9 cellular contexts compared by ENCODE assay signal in genomic region chr11:22337571-22338464, GRCh38. TPM values are rescaled to one million over a fixed set of nuclear protein-coding genes. Genes with fewer than 3 reads are reported as not detected.
DNase-seq lines count a peak whose midpoint lies in the region; ATAC-seq, FAIRE-seq and TF ChIP-seq lines count a peak whose summit lies in the region.
"Had no signal": no experiment of that assay in that cellular context is flagged by ENCODE, and none has a peak within 500 bp of the region (broad histone marks: within the 10 kb centered on the region; RNA-seq: fewer than 3 reads in every experiment).

Gene SLC17A6, plus strand, starts transcription at chr11:22338381. Its CDS starts 153 bp downstream, at chr11:22338534.

- H3K9me3 ChIP-seq in right lobe of liver, result no peaks in the 10 kb centered on the region
- no peaks in the 10 kb centered on the region for H3K9me3 ChIP-seq in BE2C

- CTCF ChIA-PET in activated CD8-positive, alpha-beta T cell treated with anti-CD3 and anti-CD28 coated beads, Interleukin-2, amount 10 ng/mL, durations not matched to agents 7 days and 5 days (lab: Charles Lee), result no interaction called here

- peaks cover 4% of the 10 kb centered on the region for H3K9me3 Mint-ChIP-seq in activated CD8-positive, alpha-beta T cell treated with anti-CD3 and anti-CD28 coated beads, Interleukin-2, amount 10 ng/mL, durations not matched to agents 7 days and 5 days (ENCODE audit: insufficient read depth)

- H3K27me3 ChIP-seq in right lobe of liver, result peaks cover 0 to 32% of the 10 kb centered on the region in 2 donors
- H3K27me3 ChIP-seq in BE2C, result no peaks in the 10 kb centered on the region

- no peak for TF ChIP-seq POLR2A in right lobe of liver (IDR thresholded peaks at IDR 0.05)
- no peak for TF ChIP-seq POLR2A in GM12891 (IDR thresholded peaks at IDR 0.05; ENCODE audit: low read depth, low read length)

- no peak within 1 kb of the TSS for H3K4me3 Mint-ChIP-seq in activated CD8-positive, alpha-beta T cell treated with anti-CD3 and anti-CD28 coated beads, Interleukin-2, amount 10 ng/mL, durations not matched to agents 7 days and 5 days

- H3K27ac ChIP-seq in right lobe of liver, result no peak within 1 kb of the TSS

- H3K4me1 ChIP-seq in right lobe of liver (no peaks in the 10 kb centered on the region), BE2C (no peaks in the 10 kb centered on the region)

- H3K27me3 Mint-ChIP-seq in activated CD8-positive, alpha-beta T cell treated with anti-CD3 and anti-CD28 coated beads, Interleukin-2, amount 10 ng/mL, durations not matched to agents 7 days and 5 days (ENCODE audit: low read depth), result peaks cover 50% of the 10 kb centered on the region

- POLR2A ChIA-PET in activated CD8-positive, alpha-beta T cell treated with anti-CD3 and anti-CD28 coated beads, Interleukin-2, amount 10 ng/mL, durations not matched to agents 7 days and 5 days (lab: Charles Lee), result no interaction called here

- 6% methylated on average over 26 of the region's 26 CpGs for WGBS in right lobe of liver (ENCODE audit: insufficient coverage, low coverage, low lambda C conversion rate, missing lambda C conversion rate)

- intact Hi-C loops in right lobe of liver (cut with DNase I), result no loop called here

- H3K36me3 Mint-ChIP-seq in activated CD8-positive, alpha-beta T cell treated with anti-CD3 and anti-CD28 coated beads, Interleukin-2, amount 10 ng/mL, durations not matched to agents 7 days and 5 days (ENCODE audit: low read depth), result peaks cover 3% of the 10 kb centered on the region

- ATAC-seq in activated CD8-positive, alpha-beta T cell treated with anti-CD3 and anti-CD28 coated beads, Interleukin-2, amount 10 ng/mL, durations not matched to agents 7 days and 5 days, result no peak
- ATAC-seq in right lobe of liver, result peak in 3 of 4 donors; percentile 43 to 57 (median 54)

- no peaks in the 10 kb centered on the region for H3K36me3 ChIP-seq in right lobe of liver
- no peaks in the 10 kb centered on the region for H3K36me3 ChIP-seq in BE2C

- H3K4me3 ChIP-seq in right lobe of liver, result no peak within 1 kb of the TSS
- no peak within 1 kb of the TSS for H3K4me3 ChIP-seq in BE2C (ENCODE audit: low read depth, low read length)

- no peaks in the 10 kb centered on the region for H3K4me1 Mint-ChIP-seq in activated CD8-positive, alpha-beta T cell treated with anti-CD3 and anti-CD28 coated beads, Interleukin-2, amount 10 ng/mL, durations not matched to agents 7 days and 5 days (ENCODE audit: low read depth)

- DNase-seq in NCI-H1092 treated with DMSO at 0.1 percent for 48 hours (lab: John Stamatoyannopoulos, UW) (peak; percentile 42), NCI-H1092 (lab: John Stamatoyannopoulos, UW) (no peak), LoVo (ENCODE audit: low spot score) (peak; percentile 26), right lobe of liver (no peak), BE2C (no peak), GM12891 (ENCODE audit: insufficient read length, low spot score) (no peak), HCEC 1CT (no peak)
- peak; percentile 40 for DNase-seq in activated CD8-positive, alpha-beta T cell treated with anti-CD3 and anti-CD28 coated beads, Interleukin-2, amount 10 ng/mL, durations not matched to agents 7 days and 5 days

- TF ChIP-seq CTCF in right lobe of liver (IDR thresholded peaks at IDR 0.05) (no peak), BE2C (IDR thresholded peaks at IDR 0.05; ENCODE audit: low read depth, low read length) (no peak)

- no peak for FAIRE-seq in GM12891 (lab: Jason Lieb, UNC)

- no peak within 1 kb of the TSS for H3K27ac Mint-ChIP-seq in activated CD8-positive, alpha-beta T cell treated with anti-CD3 and anti-CD28 coated beads, Interleukin-2, amount 10 ng/mL, durations not matched to agents 7 days and 5 days

TF ChIP-seq in GM12891, 5 proteins besides CTCF, POLR2A, EP300 and RAD21:
- TF ChIP-seq PAX5 (IDR thresholded peaks at IDR 0.05; ENCODE audit: insufficient read depth, low read length, severe bottlenecking) (no peak), TAF1 (IDR thresholded peaks at IDR 0.05; ENCODE audit: low read depth, low read length) (no peak)

RNA-seq across cellular contexts. Expression of gene SLC17A6, which starts in this region (rescaled TPM):
- total RNA-seq in activated CD8-positive, alpha-beta T cell treated with anti-CD3 and anti-CD28 coated beads, Interleukin-2, amount 10 ng/mL, durations not matched to agents 7 days and 5 days, result not detected
- not detected for total RNA-seq in right lobe of liver
- not detected for polyA plus RNA-seq in BE2C (2012; ENCODE audit: insufficient read depth, insufficient read length, low read depth)
- polyA plus RNA-seq in GM12891 (2012; ENCODE audit: low read depth, missing spikeins), result not detected
- total RNA-seq: subcutaneous adipose tissue had no signal

Comparison
In these comparisons a context has a peak if more than half of its experiments do, and no peak if none do; other contexts are left out.
1. DNase-seq: peak in NCI-H1092 treated with DMSO at 0.1 percent for 48 hours (single experiment) and LoVo (single experiment); none in NCI-H1092 (single experiment), right lobe of liver (0 of 3), BE2C (single experiment), GM12891 (single experiment) and HCEC 1CT (single experiment).
2. Peak in DNase-seq in activated CD8-positive, alpha-beta T cell treated with anti-CD3 and anti-CD28 coated beads, Interleukin-2, amount 10 ng/mL, durations not matched to agents 7 days and 5 days; RNA of the gene not detected or under 1 TPM.
3. Peak in ATAC-seq in right lobe of liver; RNA of the gene not detected or under 1 TPM.